Comparison of ENCODE assay signal across 8 cellular contexts in genomic region chrX:41923257-41923924, GRCh38. TPM values are rescaled to one million over a fixed set of nuclear protein-coding genes. Genes with fewer than 3 reads are reported as not detected.
A peak's percentile ranks its signal among the peaks of the same experiment; 100 is the strongest.
DNase-seq lines count a peak whose midpoint lies in the region; ATAC-seq, FAIRE-seq and TF ChIP-seq lines count a peak whose summit lies in the region.

A gene with protein sequence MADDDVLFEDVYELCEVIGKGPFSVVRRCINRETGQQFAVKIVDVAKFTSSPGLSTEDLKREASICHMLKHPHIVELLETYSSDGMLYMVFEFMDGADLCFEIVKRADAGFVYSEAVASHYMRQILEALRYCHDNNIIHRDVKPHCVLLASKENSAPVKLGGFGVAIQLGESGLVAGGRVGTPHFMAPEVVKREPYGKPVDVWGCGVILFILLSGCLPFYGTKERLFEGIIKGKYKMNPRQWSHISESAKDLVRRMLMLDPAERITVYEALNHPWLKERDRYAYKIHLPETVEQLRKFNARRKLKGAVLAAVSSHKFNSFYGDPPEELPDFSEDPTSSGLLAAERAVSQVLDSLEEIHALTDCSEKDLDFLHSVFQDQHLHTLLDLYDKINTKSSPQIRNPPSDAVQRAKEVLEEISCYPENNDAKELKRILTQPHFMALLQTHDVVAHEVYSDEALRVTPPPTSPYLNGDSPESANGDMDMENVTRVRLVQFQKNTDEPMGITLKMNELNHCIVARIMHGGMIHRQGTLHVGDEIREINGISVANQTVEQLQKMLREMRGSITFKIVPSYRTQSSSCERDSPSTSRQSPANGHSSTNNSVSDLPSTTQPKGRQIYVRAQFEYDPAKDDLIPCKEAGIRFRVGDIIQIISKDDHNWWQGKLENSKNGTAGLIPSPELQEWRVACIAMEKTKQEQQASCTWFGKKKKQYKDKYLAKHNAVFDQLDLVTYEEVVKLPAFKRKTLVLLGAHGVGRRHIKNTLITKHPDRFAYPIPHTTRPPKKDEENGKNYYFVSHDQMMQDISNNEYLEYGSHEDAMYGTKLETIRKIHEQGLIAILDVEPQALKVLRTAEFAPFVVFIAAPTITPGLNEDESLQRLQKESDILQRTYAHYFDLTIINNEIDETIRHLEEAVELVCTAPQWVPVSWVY (minus strand): TSS chrX:41923554. CDS start chrX:41922988, 566 bp downstream.

- no peaks in the 10 kb centered on the region for H3K36me3 ChIP-seq in parathyroid adenoma (ENCODE audit: control insufficient read depth, insufficient read depth, low read length)
- no peaks in the 10 kb centered on the region for H3K36me3 ChIP-seq in thyroid gland

- TF ChIP-seq CTCF in parathyroid adenoma (IDR thresholded peaks at IDR 0.05): no peak
- TF ChIP-seq CTCF in thyroid gland (IDR thresholded peaks at IDR 0.05): peak in 2 of 6 experiments; percentile 8 to 25

- peak within 1 kb of the TSS; percentile 74 for H3K4me2 ChIP-seq in parathyroid adenoma (ENCODE audit: low read length)

- TF ChIP-seq POLR2A in GM12891 (IDR thresholded peaks at IDR 0.05; ENCODE audit: low read depth, low read length): no peak
- peak; percentile 60 to 81 for TF ChIP-seq POLR2A in thyroid gland (IDR thresholded peaks at IDR 0.05)

- H3K9me3 ChIP-seq in parathyroid adenoma (ENCODE audit: control insufficient read depth, low read length) (no peaks in the 10 kb centered on the region), thyroid gland (no peaks in the 10 kb centered on the region)

- no CpG with 5 or more reads among the region's 108 CpGs for WGBS in thyroid gland, 2 donors

- H3K79me2 ChIP-seq in parathyroid adenoma: peaks cover 2% of the 10 kb centered on the region

- no peak for FAIRE-seq in GM12891 (lab: Jason Lieb, UNC)

- no peaks in the 10 kb centered on the region for H3K4me1 ChIP-seq in parathyroid adenoma
- no peaks in the 10 kb centered on the region for H3K4me1 ChIP-seq in thyroid gland

- H3K4me3 ChIP-seq in parathyroid adenoma (ENCODE audit: low read depth, low read length) (peak within 1 kb of the TSS; percentile 68), thyroid gland (replicated peaks in 1 of 3) (peak within 1 kb of the TSS in 2 of 3 donors; percentile 47 to 50)

- peak within 1 kb of the TSS; percentile 72 for H2AFZ ChIP-seq in parathyroid adenoma

- peak; percentile 78 for ATAC-seq in HG02840 (IDR thresholded peaks at IDR 0.05; ENCODE audit: low FRiP score, unreplicated experiment)
- ATAC-seq in Right ventricle myocardium superior (ENCODE audit: poor library complexity): peak; percentile 98

- H3K27ac ChIP-seq in parathyroid adenoma: peak within 1 kb of the TSS; percentile 70
- H3K27ac ChIP-seq in thyroid gland: peak within 1 kb of the TSS; percentile 65 to 78 (median 67)

- no peak within 1 kb of the TSS for H3K9ac ChIP-seq in parathyroid adenoma

- DNase-seq in GM12891 (ENCODE audit: insufficient read length, low spot score) (peak; percentile 39), NCI-H1436 (lab: John Stamatoyannopoulos, UW) (peak; percentile 86), SW 1271 (lab: John Stamatoyannopoulos, UW) (peak; percentile 14 to 64), Right ventricle myocardium superior (peak; percentile 94), thyroid gland (peak; percentile 91 to 93)
- peak; percentile 61 for DNase-seq in activated naive CD8-positive, alpha-beta T cell treated with anti-CD3 and anti-CD28 coated beads, Interleukin-2, amount 50 U/mL, for 16 hours (ENCODE audit: low read depth, low spot score)

- H3K27me3 ChIP-seq in parathyroid adenoma (ENCODE audit: control insufficient read depth, insufficient read depth, low read length): no peaks in the 10 kb centered on the region
- no peaks in the 10 kb centered on the region for H3K27me3 ChIP-seq in thyroid gland

- intact Hi-C loops in Right ventricle myocardium superior (cut with DNase I): no loop called here
- intact Hi-C loops in thyroid gland (cut with DNase I): no loop called here

TF ChIP-seq in GM12891, 5 proteins besides CTCF, POLR2A, EP300 and RAD21:
- TF ChIP-seq SPI1 (IDR thresholded peaks at IDR 0.05; ENCODE audit: low read depth, low read length): no peak
- no peak for TF ChIP-seq POLR2AphosphoS5 (IDR thresholded peaks at IDR 0.05; ENCODE audit: low read depth, low read length)
- no peak for TF ChIP-seq PAX5 (IDR thresholded peaks at IDR 0.05; ENCODE audit: insufficient read depth, low read length, severe bottlenecking)
- no peak for TF ChIP-seq TAF1 (IDR thresholded peaks at IDR 0.05; ENCODE audit: low read depth, low read length)
- TF ChIP-seq POU2F2 (IDR thresholded peaks at IDR 0.05; ENCODE audit: low read depth, low read length): no peak
TF ChIP-seq in GM12891: peak in this region for 0.

RNA-seq across cellular contexts. Expression of the gene that starts here (rescaled TPM):
- 0.39 TPM for polyA plus RNA-seq in GM12891 (2012; ENCODE audit: low read depth, missing spikeins)
- total RNA-seq in Right ventricle myocardium superior (12.4 TPM), thyroid gland (10 to 100 TPM; 33.1 to 41.6 (median 36.4) TPM)

Comparison
In these comparisons a context has a peak if more than half of its experiments do, and no peak if none do; other contexts are left out.
1. Peak in every context shown above with its lines: DNase-seq, ATAC-seq, H3K4me3 ChIP-seq and H3K27ac ChIP-seq.
2. DNase-seq: peak in every context shown above with its lines; median percentile 94 in Right ventricle myocardium superior; 92 in thyroid gland; 86 in NCI-H1436; 61 in activated naive CD8-positive, alpha-beta T cell treated with anti-CD3 and anti-CD28 coated beads, Interleukin-2, amount 50 U/mL, for 16 hours; 39 in GM12891; 39 in SW 1271.